ENCODE assay signal across 10 cellular contexts in the genomic region with DNA sequence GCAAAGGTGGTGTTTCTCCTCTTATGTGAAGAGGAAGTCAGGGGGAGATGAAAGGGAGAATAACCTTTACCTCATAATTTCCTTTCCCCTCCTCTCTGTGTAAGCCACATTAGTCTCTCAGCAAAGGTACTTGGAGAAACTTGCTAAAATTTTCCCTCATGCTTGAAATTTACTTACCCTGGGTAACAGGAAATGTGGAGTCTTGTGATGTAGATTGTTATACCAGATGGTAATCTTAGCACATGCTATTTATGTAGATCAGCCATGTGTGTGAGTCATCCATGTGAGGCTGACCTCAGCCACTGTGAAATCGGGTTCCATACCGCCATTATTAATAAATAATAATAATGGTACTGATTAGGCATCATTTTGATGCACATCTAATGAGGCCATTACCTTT.
DNase-seq lines count a peak whose midpoint lies in the region; ATAC-seq and TF ChIP-seq lines count a peak whose summit lies in the region.
"Had no signal": no experiment of that assay in that cellular context is flagged by ENCODE, and none has a peak within 500 bp of the region (broad histone marks: within the 10 kb centered on the region; RNA-seq: fewer than 3 reads in every experiment).

No MANE protein-coding gene starts in this region.

- peak overlapping the region; percentile 80 for H3K27ac Mint-ChIP-seq in memory B cell
- no peak overlapping the region for H3K27ac Mint-ChIP-seq in activated CD4-positive, alpha-beta T cell treated with anti-CD3 and anti-CD28 coated beads, Interleukin-2, amount 10 ng/mL, durations not matched to agents 24 days and 14 days
- H3K27ac Mint-ChIP-seq: natural killer cell treated with Interleukin-12 subunit alpha and Interleukin-12 subunit beta and Interleukin-15 and Interleukin-18, amount 100 ng/mL, for 72 hours had no signal

- no peak for TF ChIP-seq CTCF in transverse colon (IDR thresholded peaks at IDR 0.05)

- H3K4me1 Mint-ChIP-seq in memory B cell, result peaks cover 17% of the 10 kb centered on the region
- H3K4me1 Mint-ChIP-seq in activated CD4-positive, alpha-beta T cell treated with anti-CD3 and anti-CD28 coated beads, Interleukin-2, amount 10 ng/mL, durations not matched to agents 24 days and 14 days, result no peaks in the 10 kb centered on the region

- no peak overlapping the region for H3K27ac ChIP-seq in transverse colon

- DNase-seq in memory B cell (ENCODE audit: low spot score in 2 of 2), result no peak
- DNase-seq in activated CD4-positive, alpha-beta T cell treated with anti-CD3 and anti-CD28 coated beads, Interleukin-2, amount 10 ng/mL, durations not matched to agents 24 days and 14 days, result no peak
- DNase-seq in NCI-H1694 (lab: John Stamatoyannopoulos, UW), result no peak
- no peak for DNase-seq in transverse colon
- no peak for DNase-seq in NOMO-1 treated with dmso at 0.1 percent for 144 hours (lab: John Stamatoyannopoulos, UW; ENCODE audit: unreplicated experiment)
- DNase-seq: activated T-cell treated with anti-CD3 and anti-CD28 coated beads, Interleukin-2, amount 50 U/mL, for 4 hours had no signal

- no peaks in the 10 kb centered on the region for H3K27me3 ChIP-seq in transverse colon

- TF ChIP-seq EP300 in transverse colon (IDR thresholded peaks at IDR 0.05; ENCODE audit: low read depth), result no peak

- in situ Hi-C loops in transverse colon (cut with MboI; ENCODE audit: low pct_ligation_motif_present in 1 of 4, low pct_unique_long_range_greater_than_20kb in 1 of 4, low sequenced_read_pairs in 3 of 4), result no loop called here

- WGBS in transverse colon (ENCODE audit: low coverage in 1 of 2), 2 donors, result 55 to 56% methylated on average over 2 of the region's 2 CpGs

- H3K9me3 ChIP-seq in transverse colon, result no peaks in the 10 kb centered on the region

- H3K4me3 Mint-ChIP-seq in memory B cell, result no peak overlapping the region
- no peak overlapping the region for H3K4me3 Mint-ChIP-seq in activated CD4-positive, alpha-beta T cell treated with anti-CD3 and anti-CD28 coated beads, Interleukin-2, amount 10 ng/mL, durations not matched to agents 24 days and 14 days
- H3K4me3 Mint-ChIP-seq: activated T-cell treated with anti-CD3 and anti-CD28 coated beads, Interleukin-2, amount 50 U/mL, for 4 hours; natural killer cell treated with Interleukin-12 subunit alpha and Interleukin-12 subunit beta and Interleukin-15 and Interleukin-18, amount 100 ng/mL, for 72 hours had no signal

- no peaks in the 10 kb centered on the region for H3K9me3 Mint-ChIP-seq in memory B cell
- no peaks in the 10 kb centered on the region for H3K9me3 Mint-ChIP-seq in activated CD4-positive, alpha-beta T cell treated with anti-CD3 and anti-CD28 coated beads, Interleukin-2, amount 10 ng/mL, durations not matched to agents 24 days and 14 days
- H3K9me3 Mint-ChIP-seq: activated T-cell treated with anti-CD3 and anti-CD28 coated beads, Interleukin-2, amount 50 U/mL, for 4 hours had no signal

- intact Hi-C loops in activated CD4-positive, alpha-beta T cell treated with anti-CD3 and anti-CD28 coated beads, Interleukin-2, amount 10 ng/mL, durations not matched to agents 24 days and 14 days (cut with micrococcal nuclease), result no loop called here
- intact Hi-C loops in transverse colon (cut with DNase I; ENCODE audit: low total_unique reads), result no loop called here

- no peak overlapping the region for H3K4me3 ChIP-seq in transverse colon

- H3K4me1 ChIP-seq in transverse colon, result no peaks in the 10 kb centered on the region

- H3K36me3 Mint-ChIP-seq in memory B cell, result no peaks in the 10 kb centered on the region
- H3K36me3 Mint-ChIP-seq in activated CD4-positive, alpha-beta T cell treated with anti-CD3 and anti-CD28 coated beads, Interleukin-2, amount 10 ng/mL, durations not matched to agents 24 days and 14 days (ENCODE audit: low read depth), result no peaks in the 10 kb centered on the region
- H3K36me3 Mint-ChIP-seq: natural killer cell treated with Interleukin-12 subunit alpha and Interleukin-12 subunit beta and Interleukin-15 and Interleukin-18, amount 100 ng/mL, for 72 hours had no signal

- TF ChIP-seq POLR2A in transverse colon (IDR thresholded peaks at IDR 0.05), result no peak

- ATAC-seq in GM18498 (IDR thresholded peaks at IDR 0.05; ENCODE audit: unreplicated experiment), result peak; percentile 68
- peak; percentile 51 for ATAC-seq in HG02642 (IDR thresholded peaks at IDR 0.05; ENCODE audit: poor library complexity, unreplicated experiment)
- peak; percentile 77 for ATAC-seq in memory B cell (ENCODE audit: low read depth)
- ATAC-seq: natural killer cell treated with Interleukin-12 subunit alpha and Interleukin-12 subunit beta and Interleukin-15 and Interleukin-18, amount 100 ng/mL, for 72 hours had no signal

- peaks cover 2% of the 10 kb centered on the region for H3K27me3 Mint-ChIP-seq in memory B cell
- H3K27me3 Mint-ChIP-seq in activated CD4-positive, alpha-beta T cell treated with anti-CD3 and anti-CD28 coated beads, Interleukin-2, amount 10 ng/mL, durations not matched to agents 24 days and 14 days, result no peaks in the 10 kb centered on the region
- H3K27me3 Mint-ChIP-seq: natural killer cell treated with Interleukin-12 subunit alpha and Interleukin-12 subunit beta and Interleukin-15 and Interleukin-18, amount 100 ng/mL, for 72 hours had no signal

- H3K36me3 ChIP-seq in transverse colon, result no peaks in the 10 kb centered on the region

TF ChIP-seq in PFSK-1, 5 proteins besides CTCF, POLR2A, EP300 and RAD21:
- TF ChIP-seq SIN3A (IDR thresholded peaks at IDR 0.05; ENCODE audit: borderline replicate concordance, insufficient read depth, low read length) (no peak), POLR2AphosphoS5 (IDR thresholded peaks at IDR 0.05; ENCODE audit: low read depth, low read length) (no peak), TAF1 (IDR thresholded peaks at IDR 0.05; ENCODE audit: borderline replicate concordance, insufficient read depth, low read length) (peak; percentile 32; the same call in 1 of the 2 replicates), FOXP2 (optimal IDR thresholded peaks at IDR 0.05; ENCODE audit: borderline replicate concordance, extremely low read depth, extremely low read length, insufficient read depth) (no peak)
- TF ChIP-seq, protein P1, sequence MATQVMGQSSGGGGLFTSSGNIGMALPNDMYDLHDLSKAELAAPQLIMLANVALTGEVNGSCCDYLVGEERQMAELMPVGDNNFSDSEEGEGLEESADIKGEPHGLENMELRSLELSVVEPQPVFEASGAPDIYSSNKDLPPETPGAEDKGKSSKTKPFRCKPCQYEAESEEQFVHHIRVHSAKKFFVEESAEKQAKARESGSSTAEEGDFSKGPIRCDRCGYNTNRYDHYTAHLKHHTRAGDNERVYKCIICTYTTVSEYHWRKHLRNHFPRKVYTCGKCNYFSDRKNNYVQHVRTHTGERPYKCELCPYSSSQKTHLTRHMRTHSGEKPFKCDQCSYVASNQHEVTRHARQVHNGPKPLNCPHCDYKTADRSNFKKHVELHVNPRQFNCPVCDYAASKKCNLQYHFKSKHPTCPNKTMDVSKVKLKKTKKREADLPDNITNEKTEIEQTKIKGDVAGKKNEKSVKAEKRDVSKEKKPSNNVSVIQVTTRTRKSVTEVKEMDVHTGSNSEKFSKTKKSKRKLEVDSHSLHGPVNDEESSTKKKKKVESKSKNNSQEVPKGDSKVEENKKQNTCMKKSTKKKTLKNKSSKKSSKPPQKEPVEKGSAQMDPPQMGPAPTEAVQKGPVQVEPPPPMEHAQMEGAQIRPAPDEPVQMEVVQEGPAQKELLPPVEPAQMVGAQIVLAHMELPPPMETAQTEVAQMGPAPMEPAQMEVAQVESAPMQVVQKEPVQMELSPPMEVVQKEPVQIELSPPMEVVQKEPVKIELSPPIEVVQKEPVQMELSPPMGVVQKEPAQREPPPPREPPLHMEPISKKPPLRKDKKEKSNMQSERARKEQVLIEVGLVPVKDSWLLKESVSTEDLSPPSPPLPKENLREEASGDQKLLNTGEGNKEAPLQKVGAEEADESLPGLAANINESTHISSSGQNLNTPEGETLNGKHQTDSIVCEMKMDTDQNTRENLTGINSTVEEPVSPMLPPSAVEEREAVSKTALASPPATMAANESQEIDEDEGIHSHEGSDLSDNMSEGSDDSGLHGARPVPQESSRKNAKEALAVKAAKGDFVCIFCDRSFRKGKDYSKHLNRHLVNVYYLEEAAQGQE (IDR thresholded peaks at IDR 0.05; ENCODE audit: insufficient read depth in 1 of 2, low read depth in 2 of 2, low read length in 2 of 2), result peak in 1 of 2 experiments; percentile 30; a peak in 1 of 4 replicates
TF ChIP-seq in PFSK-1: peak in this region for 2.
